1 cellular context compared by ENCODE assay signal in the genomic region with DNA sequence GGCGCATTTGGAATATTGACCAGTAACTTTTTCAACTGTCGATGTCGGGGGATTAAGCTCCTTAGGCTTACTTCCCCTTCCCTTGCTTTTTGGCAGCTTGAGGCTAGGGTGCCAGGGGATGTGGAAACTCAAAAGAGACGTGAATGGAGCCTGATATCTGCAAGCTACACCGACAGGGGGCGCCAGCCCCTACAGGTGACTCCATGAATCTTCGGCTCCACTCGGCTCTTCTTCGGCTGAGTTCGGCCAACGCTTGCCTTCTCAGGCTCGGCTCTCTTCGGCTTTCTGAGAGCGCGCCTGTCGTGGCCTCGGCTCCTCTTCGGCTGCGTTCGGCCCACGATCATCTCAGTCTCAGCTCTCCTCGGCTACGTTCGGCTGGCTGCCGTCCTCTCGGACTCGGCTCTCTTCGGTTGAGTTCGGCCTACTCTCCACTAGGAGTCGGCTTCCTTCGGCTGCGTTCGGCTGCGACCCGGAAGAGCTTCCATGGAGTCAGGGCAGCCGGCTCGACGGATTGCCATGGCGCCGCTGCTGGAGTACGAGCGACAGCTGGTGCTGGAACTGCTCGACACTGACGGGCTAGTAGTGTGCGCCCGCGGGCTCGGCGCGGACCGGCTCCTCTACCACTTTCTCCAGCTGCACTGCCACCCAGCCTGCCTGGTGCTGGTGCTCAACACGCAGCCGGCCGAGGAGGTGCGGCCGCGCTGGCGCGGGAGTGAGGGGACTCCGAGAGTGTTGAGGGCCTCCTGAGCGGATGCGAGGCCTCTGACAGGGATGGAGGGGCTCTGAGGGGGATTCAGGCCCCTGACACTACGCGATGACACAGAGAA.
A peak's percentile ranks its signal among the peaks of the same experiment; 100 is the strongest.
TF ChIP-seq lines count a peak whose summit lies in the region.

A gene (plus strand): TSS at position 472 of the 827 bp plus-strand sequence. CDS start 12 bp downstream, at position 484.

TF ChIP-seq in HepG2, 621 proteins besides CTCF, POLR2A, EP300 and RAD21 (continued from another document):
- TF ChIP-seq HMGA1 (CRISPR knock-in tag; conservative IDR thresholded peaks at IDR 0.05) (0 out of 2 replicates have a peak, but pooled peaks have one; percentile 83), ZNF329 (CRISPR knock-in tag; IDR thresholded peaks at IDR 0.05; ENCODE audit: low read depth) (peak; percentile 81; the same call in 1 of the 2 replicates), ZFP90 (CRISPR knock-in tag; IDR thresholded peaks at IDR 0.05; ENCODE audit: borderline replicate concordance) (peak; percentile 95; the same call in 1 of the 2 replicates), MIER2 (CRISPR knock-in tag; IDR thresholded peaks at IDR 0.05) (peak; percentile 37; the same call in 1 of the 2 replicates), THAP11 (CRISPR knock-in tag; IDR thresholded peaks at IDR 0.05) (peak; percentile 92), ZNF788 (CRISPR knock-in tag; IDR thresholded peaks at IDR 0.05; ENCODE audit: borderline replicate concordance) (peak; percentile 98), ZFP36 (IDR thresholded peaks at IDR 0.05; ENCODE audit: borderline replicate concordance, low read depth, low read length, partially characterized antibody) (no peak), KDM5A (IDR thresholded peaks at IDR 0.05; ENCODE audit: borderline replicate concordance, low read length) (peak; percentile 93), DMAP1 (CRISPR knock-in tag; IDR thresholded peaks at IDR 0.05) (peak; percentile 92), ZZZ3 (CRISPR knock-in tag; IDR thresholded peaks at IDR 0.05; ENCODE audit: borderline replicate concordance) (peak; percentile 99), ZNF629 (CRISPR knock-in tag; conservative IDR thresholded peaks at IDR 0.05) (0 out of 2 replicates have a peak, but pooled peaks have one; percentile 35), ZKSCAN5 (CRISPR knock-in tag; IDR thresholded peaks at IDR 0.05) (peak; percentile 78; the same call in 1 of the 2 replicates), MYC (CRISPR knock-in tag; IDR thresholded peaks at IDR 0.05; ENCODE audit: borderline replicate concordance) (peak; percentile 89; the same call in 1 of the 2 replicates), RBM39 (IDR thresholded peaks at IDR 0.05; ENCODE audit: low read depth, low read length, poor library complexity, severe bottlenecking) (peak; percentile 88), ZNF350 (CRISPR knock-in tag; IDR thresholded peaks at IDR 0.05; ENCODE audit: borderline replicate concordance, low read depth) (peak; percentile 98), DNMT1 (CRISPR knock-in tag; IDR thresholded peaks at IDR 0.05) (peak; percentile 76)
- TF ChIP-seq, protein P1, sequence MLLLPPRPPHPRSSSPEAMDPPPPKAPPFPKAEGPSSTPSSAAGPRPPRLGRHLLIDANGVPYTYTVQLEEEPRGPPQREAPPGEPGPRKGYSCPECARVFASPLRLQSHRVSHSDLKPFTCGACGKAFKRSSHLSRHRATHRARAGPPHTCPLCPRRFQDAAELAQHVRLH (CRISPR knock-in tag; IDR thresholded peaks at IDR 0.05; ENCODE audit: borderline replicate concordance, low read depth) = peak; percentile 87; the same call in 1 of the 2 replicates
- TF ChIP-seq, protein P2, sequence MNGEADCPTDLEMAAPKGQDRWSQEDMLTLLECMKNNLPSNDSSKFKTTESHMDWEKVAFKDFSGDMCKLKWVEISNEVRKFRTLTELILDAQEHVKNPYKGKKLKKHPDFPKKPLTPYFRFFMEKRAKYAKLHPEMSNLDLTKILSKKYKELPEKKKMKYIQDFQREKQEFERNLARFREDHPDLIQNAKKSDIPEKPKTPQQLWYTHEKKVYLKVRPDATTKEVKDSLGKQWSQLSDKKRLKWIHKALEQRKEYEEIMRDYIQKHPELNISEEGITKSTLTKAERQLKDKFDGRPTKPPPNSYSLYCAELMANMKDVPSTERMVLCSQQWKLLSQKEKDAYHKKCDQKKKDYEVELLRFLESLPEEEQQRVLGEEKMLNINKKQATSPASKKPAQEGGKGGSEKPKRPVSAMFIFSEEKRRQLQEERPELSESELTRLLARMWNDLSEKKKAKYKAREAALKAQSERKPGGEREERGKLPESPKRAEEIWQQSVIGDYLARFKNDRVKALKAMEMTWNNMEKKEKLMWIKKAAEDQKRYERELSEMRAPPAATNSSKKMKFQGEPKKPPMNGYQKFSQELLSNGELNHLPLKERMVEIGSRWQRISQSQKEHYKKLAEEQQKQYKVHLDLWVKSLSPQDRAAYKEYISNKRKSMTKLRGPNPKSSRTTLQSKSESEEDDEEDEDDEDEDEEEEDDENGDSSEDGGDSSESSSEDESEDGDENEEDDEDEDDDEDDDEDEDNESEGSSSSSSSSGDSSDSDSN (CRISPR knock-in tag; IDR thresholded peaks at IDR 0.05) = peak; percentile 86
- TF ChIP-seq, protein P3, sequence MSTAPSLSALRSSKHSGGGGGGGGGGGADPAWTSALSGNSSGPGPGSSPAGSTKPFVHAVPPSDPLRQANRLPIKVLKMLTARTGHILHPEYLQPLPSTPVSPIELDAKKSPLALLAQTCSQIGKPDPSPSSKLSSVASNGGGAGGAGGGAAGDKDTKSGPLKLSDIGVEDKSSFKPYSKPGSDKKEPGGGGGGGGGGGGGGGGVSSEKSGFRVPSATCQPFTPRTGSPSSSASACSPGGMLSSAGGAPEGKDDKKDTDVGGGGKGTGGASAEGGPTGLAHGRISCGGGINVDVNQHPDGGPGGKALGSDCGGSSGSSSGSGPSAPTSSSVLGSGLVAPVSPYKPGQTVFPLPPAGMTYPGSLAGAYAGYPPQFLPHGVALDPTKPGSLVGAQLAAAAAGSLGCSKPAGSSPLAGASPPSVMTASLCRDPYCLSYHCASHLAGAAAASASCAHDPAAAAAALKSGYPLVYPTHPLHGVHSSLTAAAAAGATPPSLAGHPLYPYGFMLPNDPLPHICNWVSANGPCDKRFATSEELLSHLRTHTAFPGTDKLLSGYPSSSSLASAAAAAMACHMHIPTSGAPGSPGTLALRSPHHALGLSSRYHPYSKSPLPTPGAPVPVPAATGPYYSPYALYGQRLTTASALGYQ (CRISPR knock-in tag; IDR thresholded peaks at IDR 0.05) = 0 out of 2 replicates have a peak, but pooled peaks have one; percentile 65
- TF ChIP-seq, protein P4, sequence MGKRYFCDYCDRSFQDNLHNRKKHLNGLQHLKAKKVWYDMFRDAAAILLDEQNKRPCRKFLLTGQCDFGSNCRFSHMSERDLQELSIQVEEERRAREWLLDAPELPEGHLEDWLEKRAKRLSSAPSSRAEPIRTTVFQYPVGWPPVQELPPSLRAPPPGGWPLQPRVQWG (CRISPR knock-in tag; IDR thresholded peaks at IDR 0.05; ENCODE audit: borderline replicate concordance, low read depth) = no peak
